27 cellular contexts compared by ENCODE assay signal in genomic region chr17:33178641-33179040, GRCh38.
"Had no signal": no experiment of that assay in that cellular context is flagged by ENCODE, and none has a peak within 500 bp of the region (broad histone marks: within the 10 kb centered on the region; RNA-seq: fewer than 3 reads in every experiment).

No MANE protein-coding gene starts in this region.

- H3K4me1 Mint-ChIP-seq: activated CD4-positive, alpha-beta T cell treated with anti-CD3 and anti-CD28 coated beads, Interleukin-2, amount 10 ng/mL, durations not matched to agents 7 days and 5 days; activated T-helper 17 cell treated with anti-CD3 and anti-CD28 coated beads, Interleukin-2, amount 50 U/mL, for 72 hours; immature natural killer cell; naive B cell had no signal

- H3K36me3 ChIP-seq: left lung, sigmoid colon, thyroid gland had no signal

- H3K9me3 ChIP-seq: left lung, sigmoid colon, thyroid gland had no signal

- H3K27me3 ChIP-seq: thyroid gland had no signal

- H3K27ac ChIP-seq: hepatocyte, left lung, sigmoid colon, thyroid gland, VCaP had no signal

- H3K4me1 ChIP-seq: left lung, sigmoid colon had no signal

- H3K4me3 Mint-ChIP-seq: activated CD4-positive, alpha-beta T cell treated with anti-CD3 and anti-CD28 coated beads, Interleukin-2, amount 10 ng/mL, durations not matched to agents 7 days and 5 days; activated CD8-positive, alpha-beta T cell treated with anti-CD3 and anti-CD28 coated beads, Interleukin-2, amount 10 ng/mL, durations not matched to agents 7 days and 5 days; activated T-helper 17 cell treated with anti-CD3 and anti-CD28 coated beads, Interleukin-2, amount 50 U/mL, for 72 hours; brain; immature natural killer cell; naive B cell; T-helper 2 cell treated with Interferon-gamma antibody and Interleukin-4, amounts not matched to agents 5 μg/mL and 100 μg/mL, for 36 hours had no signal

- H3K79me2 ChIP-seq: hepatocyte had no signal

- H3K4me3 ChIP-seq: hepatocyte, left lung, lung, sigmoid colon, smooth muscle cell, thyroid gland had no signal

- H3K27ac Mint-ChIP-seq: activated CD4-positive, alpha-beta T cell treated with anti-CD3 and anti-CD28 coated beads, Interleukin-2, amount 10 ng/mL, durations not matched to agents 7 days and 5 days; activated CD8-positive, alpha-beta T cell treated with anti-CD3 and anti-CD28 coated beads, Interleukin-2, amount 10 ng/mL, durations not matched to agents 7 days and 5 days; activated naive CD4-positive, alpha-beta T cell treated with anti-CD3 and anti-CD28 coated beads, Interleukin-2, amount 50 U/mL, for 72 hours; activated T-helper 17 cell treated with anti-CD3 and anti-CD28 coated beads, Interleukin-2, amount 50 U/mL, for 72 hours; immature natural killer cell; T-helper 2 cell treated with Interferon-gamma antibody and Interleukin-4, amounts not matched to agents 5 μg/mL and 100 μg/mL, for 36 hours had no signal

- FAIRE-seq: colon, frontal cortex had no signal

- H3K36me3 Mint-ChIP-seq: activated naive CD4-positive, alpha-beta T cell treated with anti-CD3 and anti-CD28 coated beads, Interleukin-2, amount 50 U/mL, for 72 hours; brain; immature natural killer cell; naive B cell had no signal

- H2AFZ ChIP-seq: hepatocyte had no signal

- DNase-seq: activated CD4-positive, alpha-beta T cell treated with anti-CD3 and anti-CD28 coated beads, Interleukin-2, amount 10 ng/mL, durations not matched to agents 7 days and 5 days; activated CD8-positive, alpha-beta T cell treated with anti-CD3 and anti-CD28 coated beads, Interleukin-2, amount 10 ng/mL, durations not matched to agents 7 days and 5 days; activated T-cell treated with anti-CD3 and anti-CD28 coated beads, Interleukin-2, amount 50 U/mL, for 1 hour; aorta; effector memory CD4-positive, alpha-beta T cell; glutamatergic neuron; immature natural killer cell; left lung; naive B cell; nucleus accumbens; sigmoid colon; stimulated activated CD4-positive, alpha-beta T cell treated with anti-CD3 and anti-CD28 coated beads, Interleukin-2, amount 100 ng/mL, for 48 hours; stimulated activated CD8-positive, alpha-beta memory T cell treated with anti-CD3 and anti-CD28 coated beads, Interleukin-4, amount 100 ng/mL, for 48 hours; stimulated activated naive CD8-positive, alpha-beta T cell treated with anti-CD3 and anti-CD28 coated beads, Interleukin-15, Interleukin-2, amounts not matched to agents 100 U/mL and 50 U/mL, for 24 hours; thyroid gland had no signal

- H3K4me2 ChIP-seq: hepatocyte, smooth muscle cell had no signal

- ATAC-seq: activated CD4-positive, CD25-positive, alpha-beta regulatory T cell treated with anti-CD3 and anti-CD28 coated beads, Interleukin-2, amount 50 U/mL, for 24 hours; activated CD8-positive, alpha-beta T cell treated with anti-CD3 and anti-CD28 coated beads, Interleukin-2, amount 10 ng/mL, durations not matched to agents 7 days and 5 days; activated naive CD4-positive, alpha-beta T cell treated with anti-CD3 and anti-CD28 coated beads, Interleukin-2, amount 50 U/mL, for 72 hours; activated T-helper 17 cell treated with anti-CD3 and anti-CD28 coated beads, Interleukin-2, amount 50 U/mL, for 72 hours; esophagus mucosa; left lung; stimulated activated naive CD8-positive, alpha-beta T cell treated with anti-CD3 and anti-CD28 coated beads, Interleukin-15, Interleukin-2, amounts not matched to agents 100 U/mL and 50 U/mL, for 24 hours had no signal
